Comparison of ENCODE assay signal across 10 cellular contexts in the genomic region with DNA sequence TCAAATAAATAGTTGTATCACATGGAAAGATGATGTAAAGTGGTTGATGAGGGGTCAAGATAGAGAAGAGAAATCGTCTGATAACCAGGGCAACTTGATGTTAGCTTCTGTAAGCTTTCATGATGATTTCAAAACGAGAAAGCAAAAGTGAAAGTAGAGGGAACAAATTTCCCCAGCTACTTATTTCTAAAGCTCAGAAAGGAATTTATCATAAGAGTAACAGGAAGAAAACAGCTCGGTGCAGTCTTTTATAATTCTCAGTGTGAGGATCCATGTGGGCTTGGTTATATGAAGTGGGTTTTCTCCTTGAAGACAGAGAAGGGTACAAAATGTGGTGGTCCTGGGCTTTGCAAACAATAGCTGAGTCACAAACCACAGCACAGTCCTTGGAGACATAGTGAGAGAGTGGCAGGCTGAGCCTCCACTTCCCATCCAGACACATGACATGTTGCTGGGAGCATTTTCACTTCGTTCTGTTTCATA. TPM values are rescaled to one million over a fixed set of nuclear protein-coding genes. Genes with fewer than 3 reads are reported as not detected.
A peak's percentile ranks its signal among the peaks of the same experiment; 100 is the strongest.
DNase-seq lines count a peak whose midpoint lies in the region; ATAC-seq and TF ChIP-seq lines count a peak whose summit lies in the region.
"Had no signal": no experiment of that assay in that cellular context is flagged by ENCODE, and none has a peak within 500 bp of the region (broad histone marks: within the 10 kb centered on the region; RNA-seq: fewer than 3 reads in every experiment).

No MANE protein-coding gene starts in this region.

- H3K4me3 Mint-ChIP-seq in T-helper 1 cell treated with Interleukin-12 subunit alpha and Interleukin-12 subunit beta and Interleukin-4 antibody, amounts not matched to agents 30 μg/mL and 1 μg/mL, for 36 hours: peak overlapping the region; percentile 79

- peak overlapping the region; percentile 36 for H3K4me3 ChIP-seq in upper lobe of right lung

- no peaks in the 10 kb centered on the region for H3K27me3 ChIP-seq in upper lobe of right lung

- intact Hi-C loops in upper lobe of right lung (cut with DNase I): no loop called here

- TF ChIP-seq CTCF in upper lobe of right lung (IDR thresholded peaks at IDR 0.05) (no peak), RWPE1 (conservative IDR thresholded peaks at IDR 0.05; ENCODE audit: low read depth) (no peak)

- H3K27ac ChIP-seq in upper lobe of right lung (peak overlapping the region; percentile 63), RWPE1 (no peak overlapping the region)

- H3K27me3 Mint-ChIP-seq in T-helper 1 cell treated with Interleukin-12 subunit alpha and Interleukin-12 subunit beta and Interleukin-4 antibody, amounts not matched to agents 30 μg/mL and 1 μg/mL, for 36 hours (ENCODE audit: low read depth): peaks cover 4% of the 10 kb centered on the region

- H3K9me3 Mint-ChIP-seq in T-helper 1 cell treated with Interleukin-12 subunit alpha and Interleukin-12 subunit beta and Interleukin-4 antibody, amounts not matched to agents 30 μg/mL and 1 μg/mL, for 36 hours: no peaks in the 10 kb centered on the region

- H3K27ac Mint-ChIP-seq in T-helper 1 cell treated with Interleukin-12 subunit alpha and Interleukin-12 subunit beta and Interleukin-4 antibody, amounts not matched to agents 30 μg/mL and 1 μg/mL, for 36 hours: peak overlapping the region; percentile 86

- DNase-seq in A172 (ENCODE audit: low spot score) (peak; percentile 18), iris pigment epithelial cell (ENCODE audit: low read depth) (peak; percentile 44), upper lobe of right lung (no peak), NCI-H1417 treated with DMSO at 0.1 percent for 48 hours (lab: John Stamatoyannopoulos, UW) (no peak), RWPE1 (ENCODE audit: low spot score) (no peak)

- POLR2A ChIA-PET in RWPE1 (lab: Yijun Ruan, JAX; ENCODE audit: low non-redundant PET): no interaction called here

- no peaks in the 10 kb centered on the region for H3K36me3 Mint-ChIP-seq in T-helper 1 cell treated with Interleukin-12 subunit alpha and Interleukin-12 subunit beta and Interleukin-4 antibody, amounts not matched to agents 30 μg/mL and 1 μg/mL, for 36 hours (ENCODE audit: low read depth)

- ATAC-seq in GM18498 (IDR thresholded peaks at IDR 0.05; ENCODE audit: unreplicated experiment) (peak; percentile 78), HG02884 (IDR thresholded peaks at IDR 0.05; ENCODE audit: unreplicated experiment) (peak; percentile 81), upper lobe of right lung (peak; percentile 57)
- ATAC-seq: HCT116 had no signal

- CTCF ChIA-PET in RWPE1 (lab: Yijun Ruan, JAX): no interaction called here

- H3K4me1 ChIP-seq in upper lobe of right lung: no peaks in the 10 kb centered on the region

- H3K9me3 ChIP-seq in upper lobe of right lung: no peaks in the 10 kb centered on the region

- peaks cover 16% of the 10 kb centered on the region for H3K4me1 Mint-ChIP-seq in T-helper 1 cell treated with Interleukin-12 subunit alpha and Interleukin-12 subunit beta and Interleukin-4 antibody, amounts not matched to agents 30 μg/mL and 1 μg/mL, for 36 hours (ENCODE audit: low read depth)

- no peaks in the 10 kb centered on the region for H3K36me3 ChIP-seq in upper lobe of right lung

RNA-seq across cellular contexts. Expression of a gene that starts 32.1 kb away (rescaled TPM):
- not detected in 2 replicates for total RNA-seq in A172 (2014; rRNA removed; shearing (Covaris generic))
- not detected for total RNA-seq in upper lobe of right lung
- total RNA-seq: endothelial cell of umbilical vein had no signal

Comparison
In these comparisons a context has a peak if more than half of its experiments do, and no peak if none do; other contexts are left out.
1. DNase-seq: peak in A172 (single experiment) and iris pigment epithelial cell (single experiment); none in upper lobe of right lung (single experiment), NCI-H1417 treated with DMSO at 0.1 percent for 48 hours (single experiment) and RWPE1 (single experiment).
2. Peak in every context shown above with its lines, with median percentiles within 50 percentile points of each other: ATAC-seq.